10 cellular contexts compared by ENCODE assay signal in genomic region chrX:103460001-103460755, GRCh38. TPM values are rescaled to one million over a fixed set of nuclear protein-coding genes. Genes with fewer than 3 reads are reported as not detected.
DNase-seq lines count a peak whose midpoint lies in the region; ATAC-seq and TF ChIP-seq lines count a peak whose summit lies in the region.
"Not testable (repeated sequence)": the region's sequence is repeated elsewhere in the genome, so short reads cannot be mapped to it uniquely, and the experiment has no call there.
"Had no signal": no experiment of that assay in that cellular context is flagged by ENCODE, and none has a peak within 500 bp of the region (broad histone marks: within the 10 kb centered on the region; RNA-seq: fewer than 3 reads in every experiment).

No MANE protein-coding gene starts in this region.

- peak overlapping the region; percentile 70 to 86 (median 76) for H3K4me3 Mint-ChIP-seq in CD4-positive, alpha-beta memory T cell
- peak overlapping the region; percentile 60 to 72 (median 62) for H3K4me3 Mint-ChIP-seq in T-cell
- not testable (repeated sequence) for H3K4me3 Mint-ChIP-seq in activated CD8-positive, alpha-beta T cell treated with anti-CD3 and anti-CD28 coated beads for 36 hours; activated T-helper 2 cell treated with anti-CD3 and anti-CD28 coated beads, Interferon-gamma antibody, Interleukin-2, Interleukin-4, amounts not matched to agents 10 μg/mL and 5 μg/mL and 100 μg/mL, durations not matched to agents 14 hours and 24 hours and 36 hours (ENCODE audit: low read depth)
- peak overlapping the region; percentile 57 for H3K4me3 Mint-ChIP-seq in activated naive CD4-positive, alpha-beta T cell treated with anti-CD3 and anti-CD28 coated beads, Interleukin-2, amount 50 U/mL, for 24 hours
- peak overlapping the region in 9 of 10 donors; percentile 19 to 67 (median 45) for H3K4me3 Mint-ChIP-seq in naive thymus-derived CD8-positive, alpha-beta T cell

- POLR2A ChIA-PET in CD4-positive, alpha-beta memory T cell (lab: Charles Lee; ENCODE audit: partially characterized antibody) = interaction anchor here (0.8 to 1.6 kb wide), 8 partner anchors 24 to 246 kb away, joined by 3 to 8 read pairs (median 4); partner anchors contain the start of genes BEX3, BEX4 and TCEAL8
- POLR2A ChIA-PET in T-cell (lab: Charles Lee) = interaction anchor here in 1 of 2 donors (0.5 to 0.7 kb wide), 2 partner anchors 19 to 834 kb away, joined by 7 to 13 read pairs; no protein-coding TSS in a partner anchor
- POLR2A ChIA-PET in activated CD8-positive, alpha-beta T cell treated with anti-CD3 and anti-CD28 coated beads for 36 hours (lab: Charles Lee) = not testable (repeated sequence)
- POLR2A ChIA-PET in naive thymus-derived CD8-positive, alpha-beta T cell (lab: Charles Lee) = interaction anchor here (1.1 kb wide), 2 partner anchors 85 to 1528 kb away, joined by 3 to 4 read pairs; partner anchors contain the start of gene ZMAT1

- not testable (repeated sequence) for H3K4me3 ChIP-seq in CD4-positive, alpha-beta memory T cell (ENCODE audit: low read length in 2 of 2)

- not testable (repeated sequence) for H3K9me3 Mint-ChIP-seq in CD4-positive, alpha-beta memory T cell; T-cell; activated CD8-positive, alpha-beta T cell treated with anti-CD3 and anti-CD28 coated beads for 36 hours; activated T-helper 2 cell treated with anti-CD3 and anti-CD28 coated beads, Interferon-gamma antibody, Interleukin-2, Interleukin-4, amounts not matched to agents 10 μg/mL and 5 μg/mL and 100 μg/mL, durations not matched to agents 14 hours and 24 hours and 36 hours; activated naive CD4-positive, alpha-beta T cell treated with anti-CD3 and anti-CD28 coated beads, Interleukin-2, amount 50 U/mL, for 24 hours
- H3K9me3 Mint-ChIP-seq in naive thymus-derived CD8-positive, alpha-beta T cell = peaks cover 0 to 23% (median 0%) of the 10 kb centered on the region in 9 donors

- intact Hi-C loops in CD4-positive, alpha-beta memory T cell (cut with micrococcal nuclease) = loop anchor here (1.0 kb wide), 1 partner anchor 117 kb away; no protein-coding TSS in a partner anchor
- intact Hi-C loops in activated CD8-positive, alpha-beta T cell treated with anti-CD3 and anti-CD28 coated beads for 36 hours (cut with micrococcal nuclease) = loop anchor here (5.0 kb wide), 2 partner anchors 118 to 248 kb away; no protein-coding TSS in a partner anchor
- intact Hi-C loops in activated T-helper 2 cell treated with anti-CD3 and anti-CD28 coated beads, Interferon-gamma antibody, Interleukin-2, Interleukin-4, amounts not matched to agents 10 μg/mL and 5 μg/mL and 100 μg/mL, durations not matched to agents 14 hours and 24 hours and 36 hours (cut with micrococcal nuclease) = not testable (repeated sequence)

- H3K27ac ChIP-seq in CD4-positive, alpha-beta memory T cell (ENCODE audit: low read depth, low read length) = not testable (repeated sequence)

- not testable (repeated sequence) for H3K27me3 ChIP-seq in CD4-positive, alpha-beta memory T cell (ENCODE audit: insufficient read depth, low read length)

- CTCF ChIA-PET in CD4-positive, alpha-beta memory T cell (lab: Charles Lee; ENCODE audit: partially characterized antibody) = interaction anchor here (1.1 to 8.2 kb wide), 4 partner anchors 23 to 248 kb away, joined by 3 to 93 read pairs (median 6); no protein-coding TSS in a partner anchor
- CTCF ChIA-PET in T-cell (lab: Charles Lee) = interaction anchor here (0.5 to 0.8 kb wide), 3 partner anchors 230 to 707 kb away, joined by 3 to 4 read pairs (median 3); no protein-coding TSS in a partner anchor
- CTCF ChIA-PET in activated CD8-positive, alpha-beta T cell treated with anti-CD3 and anti-CD28 coated beads for 36 hours (lab: Charles Lee) = not testable (repeated sequence)

- peak overlapping the region; percentile 85 to 95 (median 92) for H3K27ac Mint-ChIP-seq in CD4-positive, alpha-beta memory T cell
- H3K27ac Mint-ChIP-seq in T-cell = peak overlapping the region; percentile 89 to 96
- H3K27ac Mint-ChIP-seq in activated CD8-positive, alpha-beta T cell treated with anti-CD3 and anti-CD28 coated beads for 36 hours; activated T-helper 2 cell treated with anti-CD3 and anti-CD28 coated beads, Interferon-gamma antibody, Interleukin-2, Interleukin-4, amounts not matched to agents 10 μg/mL and 5 μg/mL and 100 μg/mL, durations not matched to agents 14 hours and 24 hours and 36 hours; activated naive CD4-positive, alpha-beta T cell treated with anti-CD3 and anti-CD28 coated beads, Interleukin-2, amount 50 U/mL, for 24 hours: not testable (repeated sequence)
- peak overlapping the region; percentile 68 to 94 (median 85) for H3K27ac Mint-ChIP-seq in naive thymus-derived CD8-positive, alpha-beta T cell

- peak; percentile 56 to 82 (median 72) for DNase-seq in CD4-positive, alpha-beta memory T cell
- DNase-seq in T-cell = peak; percentile 9 to 72 (median 56)
- DNase-seq in activated CD4-positive, alpha-beta T cell treated with anti-CD3 and anti-CD28 coated beads for 1 hour = peak; percentile 10
- DNase-seq in activated CD8-positive, alpha-beta T cell treated with anti-CD3 and anti-CD28 coated beads for 36 hours = peak; percentile 11
- peak; percentile 17 for DNase-seq in activated T-helper 2 cell treated with anti-CD3 and anti-CD28 coated beads, Interferon-gamma antibody, Interleukin-2, Interleukin-4, amounts not matched to agents 10 μg/mL and 5 μg/mL and 100 μg/mL, durations not matched to agents 14 hours and 24 hours and 36 hours (ENCODE audit: low spot score)
- DNase-seq in naive thymus-derived CD8-positive, alpha-beta T cell = peak in 9 of 10 donors; percentile 10 to 73 (median 52)

- H3K36me3 Mint-ChIP-seq in CD4-positive, alpha-beta memory T cell; T-cell; activated CD8-positive, alpha-beta T cell treated with anti-CD3 and anti-CD28 coated beads for 36 hours (ENCODE audit: low read depth); activated T-helper 2 cell treated with anti-CD3 and anti-CD28 coated beads, Interferon-gamma antibody, Interleukin-2, Interleukin-4, amounts not matched to agents 10 μg/mL and 5 μg/mL and 100 μg/mL, durations not matched to agents 14 hours and 24 hours and 36 hours (ENCODE audit: low read depth); activated naive CD4-positive, alpha-beta T cell treated with anti-CD3 and anti-CD28 coated beads, Interleukin-2, amount 50 U/mL, for 24 hours; naive thymus-derived CD8-positive, alpha-beta T cell: not testable (repeated sequence)

- TF ChIP-seq CTCF in activated CD8-positive, alpha-beta T cell treated with anti-CD3 and anti-CD28 coated beads for 36 hours (IDR thresholded peaks at IDR 0.05) = not testable (repeated sequence)

- ATAC-seq in T-cell (replicated peaks in 1 of 4); activated CD8-positive, alpha-beta T cell treated with anti-CD3 and anti-CD28 coated beads for 36 hours; naive thymus-derived CD8-positive, alpha-beta T cell: not testable (repeated sequence)

- H3K4me1 ChIP-seq in CD4-positive, alpha-beta memory T cell (ENCODE audit: insufficient read depth, low read length) = peaks cover 21% of the 10 kb centered on the region

- H3K36me3 ChIP-seq in CD4-positive, alpha-beta memory T cell (ENCODE audit: insufficient read depth, low read length) = not testable (repeated sequence)

- H3K4me1 Mint-ChIP-seq in CD4-positive, alpha-beta memory T cell = peaks cover 18 to 47% (median 36%) of the 10 kb centered on the region in 4 donors
- peaks cover 29 to 51% (median 50%) of the 10 kb centered on the region in 3 donors for H3K4me1 Mint-ChIP-seq in T-cell
- peaks cover 11% of the 10 kb centered on the region for H3K4me1 Mint-ChIP-seq in activated CD8-positive, alpha-beta T cell treated with anti-CD3 and anti-CD28 coated beads for 36 hours (ENCODE audit: low read depth)
- not testable (repeated sequence) for H3K4me1 Mint-ChIP-seq in activated T-helper 2 cell treated with anti-CD3 and anti-CD28 coated beads, Interferon-gamma antibody, Interleukin-2, Interleukin-4, amounts not matched to agents 10 μg/mL and 5 μg/mL and 100 μg/mL, durations not matched to agents 14 hours and 24 hours and 36 hours (ENCODE audit: low read depth)
- H3K4me1 Mint-ChIP-seq in activated naive CD4-positive, alpha-beta T cell treated with anti-CD3 and anti-CD28 coated beads, Interleukin-2, amount 50 U/mL, for 24 hours = peaks cover 49% of the 10 kb centered on the region
- H3K4me1 Mint-ChIP-seq in naive thymus-derived CD8-positive, alpha-beta T cell = peaks cover 7 to 33% (median 25%) of the 10 kb centered on the region in 4 donors

- H3K9me3 ChIP-seq in CD4-positive, alpha-beta memory T cell (ENCODE audit: control insufficient read depth in 1 of 2, low read length in 2 of 2) = not testable (repeated sequence)

- not testable (repeated sequence) for H3K27me3 Mint-ChIP-seq in CD4-positive, alpha-beta memory T cell; activated CD8-positive, alpha-beta T cell treated with anti-CD3 and anti-CD28 coated beads for 36 hours; activated T-helper 2 cell treated with anti-CD3 and anti-CD28 coated beads, Interferon-gamma antibody, Interleukin-2, Interleukin-4, amounts not matched to agents 10 μg/mL and 5 μg/mL and 100 μg/mL, durations not matched to agents 14 hours and 24 hours and 36 hours (ENCODE audit: low read depth); activated naive CD4-positive, alpha-beta T cell treated with anti-CD3 and anti-CD28 coated beads, Interleukin-2, amount 50 U/mL, for 24 hours; naive thymus-derived CD8-positive, alpha-beta T cell
- peaks cover 0 to 24% of the 10 kb centered on the region in 2 donors for H3K27me3 Mint-ChIP-seq in T-cell

RNA-seq across cellular contexts. Expression of gene RAB40A, which starts 59.1 kb away (rescaled TPM):
- total RNA-seq in CD4-positive, alpha-beta memory T cell = under 1 TPM in 1 of 2 experiments, not detected in 1; 0.11 TPM
- not detected for polyA plus RNA-seq in CD4-positive, alpha-beta memory T cell
- total RNA-seq in T-cell = under 1 TPM in 3 of 5 donors, not detected in 2; 0.07 to 0.18 (median 0.16) TPM
- under 1 TPM; 0.18 to 0.58 TPM for total RNA-seq in activated CD8-positive, alpha-beta T cell treated with anti-CD3 and anti-CD28 coated beads for 36 hours
- not detected in 2 replicates for total RNA-seq in activated T-helper 2 cell treated with anti-CD3 and anti-CD28 coated beads, Interferon-gamma antibody, Interleukin-2, Interleukin-4, amounts not matched to agents 10 μg/mL and 5 μg/mL and 100 μg/mL, durations not matched to agents 14 hours and 24 hours and 36 hours
- not detected for total RNA-seq in naive thymus-derived CD8-positive, alpha-beta T cell
- polyA plus RNA-seq in naive thymus-derived CD8-positive, alpha-beta T cell = under 1 TPM in 1 of 3 donors, not detected in 2; 0.15 TPM
- total RNA-seq: A172, GM23248, MCF 10A had no signal

Comparison
In these comparisons a context has a peak if more than half of its experiments do, and no peak if none do; other contexts are left out.
1. DNase-seq: peak in every context shown above with its lines; median percentile 72 in CD4-positive, alpha-beta memory T cell; 56 in T-cell; 52 in naive thymus-derived CD8-positive, alpha-beta T cell; 17 in activated T-helper 2 cell treated with anti-CD3 and anti-CD28 coated beads, Interferon-gamma antibody, Interleukin-2, Interleukin-4, amounts not matched to agents 10 μg/mL and 5 μg/mL and 100 μg/mL, durations not matched to agents 14 hours and 24 hours and 36 hours; 11 in activated CD8-positive, alpha-beta T cell treated with anti-CD3 and anti-CD28 coated beads for 36 hours; 10 in activated CD4-positive, alpha-beta T cell treated with anti-CD3 and anti-CD28 coated beads for 1 hour.